In the genomic region with DNA sequence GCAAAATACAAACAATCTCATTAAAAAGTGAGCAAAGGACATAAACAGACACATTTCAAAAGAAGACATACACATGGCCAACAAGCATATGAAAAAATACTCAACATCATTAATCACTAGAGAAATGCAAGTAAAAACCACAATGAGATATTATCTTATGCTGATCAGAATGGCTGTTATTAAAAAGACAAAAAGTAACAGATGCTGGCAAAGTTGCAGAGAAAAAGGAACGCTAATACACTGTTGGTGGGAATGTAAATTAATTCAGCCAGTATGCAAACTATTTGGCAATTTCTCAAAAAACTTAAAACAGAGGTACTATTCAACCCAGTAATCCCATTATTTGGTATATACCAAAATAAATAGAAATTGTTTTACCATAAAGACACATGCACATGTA, we compare ENCODE assay signal across 28 cellular contexts. TPM values are rescaled to one million over a fixed set of nuclear protein-coding genes. Genes with fewer than 3 reads are reported as not detected.
"Had no signal": no experiment of that assay in that cellular context is flagged by ENCODE, and none has a peak within 500 bp of the region (broad histone marks: within the 10 kb centered on the region; RNA-seq: fewer than 3 reads in every experiment).

No MANE protein-coding gene starts in this region.

- H3K9me3 ChIP-seq: esophagus muscularis mucosa, lower lobe of right lung, ovary, suprapubic skin, transverse colon, upper lobe of right lung, uterus had no signal

- H3K27ac Mint-ChIP-seq: immature natural killer cell; naive thymus-derived CD8-positive, alpha-beta T cell; stimulated activated naive B cell treated with anti-CD40 and anti-IgM and Interleukin-4, amounts not matched to agents 10 μg/mL and 1 μg/mL and 100 μg/mL, for 72 hours; stimulated activated naive CD8-positive, alpha-beta T cell treated with anti-CD3 and anti-CD28 coated beads, Interleukin-15, amount 100 ng/mL, for 72 hours had no signal

- DNase-seq: dermis blood vessel endothelial cell; effector memory CD4-positive, alpha-beta T cell; foreskin melanocyte; hypothalamus; immature natural killer cell; left ventricle myocardium superior; lower lobe of right lung; naive thymus-derived CD8-positive, alpha-beta T cell; occipital lobe; ovary; retina; right lobe of liver; small intestine; stimulated activated CD4-positive, alpha-beta T cell treated with anti-CD3 and anti-CD28 coated beads, Interleukin-15, amount 100 ng/mL, for 24 hours; stimulated activated CD4-positive, alpha-beta T cell treated with anti-CD3 and anti-CD28 coated beads, Interleukin-2, amount 100 ng/mL, for 48 hours; stimulated activated naive B cell treated with anti-CD40 and anti-IgM and Interleukin-4, amounts not matched to agents 10 μg/mL and 1 μg/mL and 100 μg/mL, for 72 hours; stimulated activated naive CD8-positive, alpha-beta T cell treated with anti-CD3 and anti-CD28 coated beads, Interleukin-15, amount 100 ng/mL, for 72 hours; transverse colon; upper lobe of right lung; uterus had no signal

- H3K36me3 Mint-ChIP-seq: immature natural killer cell; stimulated activated naive B cell treated with anti-CD40 and anti-IgM and Interleukin-4, amounts not matched to agents 10 μg/mL and 1 μg/mL and 100 μg/mL, for 72 hours had no signal

- H3K27me3 Mint-ChIP-seq: stimulated activated naive B cell treated with anti-CD40 and anti-IgM and Interleukin-4, amounts not matched to agents 10 μg/mL and 1 μg/mL and 100 μg/mL, for 72 hours had no signal

- H3K27ac ChIP-seq: coronary artery, esophagus muscularis mucosa, lower lobe of right lung, ovary, right lobe of liver, suprapubic skin, transverse colon, upper lobe of right lung, uterus had no signal

- H3K4me3 Mint-ChIP-seq: immature natural killer cell; naive thymus-derived CD8-positive, alpha-beta T cell; stimulated activated naive B cell treated with anti-CD40 and anti-IgM and Interleukin-4, amounts not matched to agents 10 μg/mL and 1 μg/mL and 100 μg/mL, for 72 hours; stimulated activated naive CD8-positive, alpha-beta T cell treated with anti-CD3 and anti-CD28 coated beads, Interleukin-15, amount 100 ng/mL, for 72 hours had no signal

- H3K4me1 ChIP-seq: lower lobe of right lung, right lobe of liver, suprapubic skin, transverse colon, upper lobe of right lung, uterus had no signal

- H3K4me1 Mint-ChIP-seq: immature natural killer cell; naive thymus-derived CD8-positive, alpha-beta T cell; stimulated activated naive B cell treated with anti-CD40 and anti-IgM and Interleukin-4, amounts not matched to agents 10 μg/mL and 1 μg/mL and 100 μg/mL, for 72 hours; stimulated activated naive CD8-positive, alpha-beta T cell treated with anti-CD3 and anti-CD28 coated beads, Interleukin-15, amount 100 ng/mL, for 72 hours had no signal

- ATAC-seq: left ventricle myocardium superior; lower lobe of right lung; naive thymus-derived CD8-positive, alpha-beta T cell; right lobe of liver; stimulated activated naive B cell treated with anti-CD40 and anti-IgM and Interleukin-4, amounts not matched to agents 10 μg/mL and 1 μg/mL and 100 μg/mL, for 72 hours; stimulated activated naive CD8-positive, alpha-beta T cell treated with anti-CD3 and anti-CD28 coated beads, Interleukin-15, amount 100 ng/mL, for 72 hours; upper lobe of right lung had no signal

- H3K4me3 ChIP-seq: coronary artery, esophagus muscularis mucosa, lower lobe of right lung, ovary, right lobe of liver, suprapubic skin, transverse colon, upper lobe of right lung, uterus had no signal

- FAIRE-seq: endothelial cell of umbilical vein, keratinocyte, small intestine had no signal

RNA-seq across cellular contexts. Expression of gene TNFSF18, which starts 32.2 kb away (rescaled TPM):
- total RNA-seq: epithelial cell of proximal tubule; left ventricle myocardium superior; mesenteric fat pad; naive thymus-derived CD8-positive, alpha-beta T cell; right lobe of liver; transverse colon; upper lobe of right lung had no signal
- polyA plus RNA-seq: immature natural killer cell; naive thymus-derived CD8-positive, alpha-beta T cell; neural cell; ovary had no signal
